Comparison of ENCODE assay signal across 12 cellular contexts in genomic region chr4:124890522-124890921, GRCh38.
"Had no signal": no experiment of that assay in that cellular context is flagged by ENCODE, and none has a peak within 500 bp of the region (broad histone marks: within the 10 kb centered on the region; RNA-seq: fewer than 3 reads in every experiment).

No MANE protein-coding gene starts in this region.

- ATAC-seq: activated naive CD4-positive, alpha-beta T cell treated with anti-CD3 and anti-CD28 coated beads, Interleukin-2, amount 50 U/mL, for 72 hours; heart left ventricle; left lung; mucosa of descending colon; naive thymus-derived CD8-positive, alpha-beta T cell had no signal

- DNase-seq: activated CD4-positive, alpha-beta T cell treated with anti-CD3 and anti-CD28 coated beads, Interleukin-2, amount 50 U/mL, for 1 hour; activated effector memory CD4-positive, alpha-beta T cell treated with Interleukin-2 at 50 U/mL for 16 hours; activated T-cell treated with anti-CD3 and anti-CD28 coated beads, Interleukin-2, amount 50 U/mL, for 1 hour; heart left ventricle; left lung; mucosa of descending colon; naive thymus-derived CD8-positive, alpha-beta T cell; retina; tibial artery; uterus had no signal

- H3K27ac ChIP-seq: heart left ventricle, left lung, neutrophil, uterus had no signal
